ENCODE assay signal across 12 cellular contexts in the genomic region with DNA sequence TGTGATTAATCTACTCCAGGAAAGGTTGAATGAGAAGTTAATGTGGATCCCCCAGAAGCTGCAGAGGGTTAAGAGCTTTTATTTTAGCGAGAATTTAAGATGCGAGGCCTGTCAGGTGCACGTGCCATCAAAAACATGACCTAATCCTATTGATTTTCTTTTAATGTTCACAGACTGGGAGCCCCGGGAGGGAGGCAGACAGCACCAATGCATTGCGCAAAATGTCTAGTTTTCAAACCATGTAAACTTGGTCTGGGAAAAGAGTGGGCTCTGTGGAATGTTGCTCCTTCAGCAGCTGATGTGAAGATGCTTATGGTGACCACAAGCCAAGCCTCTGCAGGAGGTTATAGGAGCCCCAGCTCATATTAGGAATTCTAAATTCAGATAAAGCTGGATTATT.
DNase-seq lines count a peak whose midpoint lies in the region; ATAC-seq and TF ChIP-seq lines count a peak whose summit lies in the region.
"Had no signal": no experiment of that assay in that cellular context is flagged by ENCODE, and none has a peak within 500 bp of the region (broad histone marks: within the 10 kb centered on the region; RNA-seq: fewer than 3 reads in every experiment).

No MANE protein-coding gene starts in this region.

- TF ChIP-seq CTCF in RWPE2 (IDR thresholded peaks at IDR 0.05; ENCODE audit: poor library complexity, severe bottlenecking) = no peak
- TF ChIP-seq CTCF in fibroblast of lung (conservative IDR thresholded peaks at IDR 0.05 in 1 of 2, IDR thresholded peaks at IDR 0.05 in 1 of 2; ENCODE audit: low read depth in 1 of 2, low read length in 2 of 2) = no peak

- peak; percentile 49 for DNase-seq in activated CD8-positive, alpha-beta memory T cell treated with anti-CD3 and anti-CD28 coated beads for 24 hours
- DNase-seq in activated CD8-positive, alpha-beta memory T cell treated with anti-CD3 and anti-CD28 coated beads, Interleukin-2, amount 10 ng/mL, durations not matched to agents 7 days and 5 days = no peak
- no peak for DNase-seq in RWPE2 (ENCODE audit: low spot score)
- peak; percentile 76 to 98 for DNase-seq in fibroblast of lung (ENCODE audit: low read depth in 2 of 2)
- no peak for DNase-seq in 8988T
- no peak for DNase-seq in NCI-H1092 (lab: John Stamatoyannopoulos, UW)
- DNase-seq: MM.1S, NCI-H446 treated with DMSO at 0.1 percent for 48 hours, ovary had no signal

- H3K4me2 ChIP-seq in fibroblast of lung (ENCODE audit: extremely low read depth, insufficient read depth, low read length) (no peak overlapping the region), skeletal muscle satellite cell (ENCODE audit: low read length) (peak overlapping the region; percentile 59)

- no peaks in the 10 kb centered on the region for H3K79me2 ChIP-seq in fibroblast of lung (ENCODE audit: control insufficient read depth, insufficient read depth, low read length)

- H3K4me1 ChIP-seq in RWPE2 (ENCODE audit: insufficient read depth, poor library complexity, severe bottlenecking) (peaks cover 74% of the 10 kb centered on the region), fibroblast of lung (ENCODE audit: control insufficient read depth, extremely low read depth, insufficient read depth, low read length) (peaks cover 30% of the 10 kb centered on the region), skeletal muscle satellite cell (ENCODE audit: control insufficient read depth, insufficient read depth, low read length) (peaks cover 51% of the 10 kb centered on the region)

- no peak overlapping the region for H3K9ac ChIP-seq in fibroblast of lung (ENCODE audit: insufficient read depth, low read length)
- H3K9ac ChIP-seq in skeletal muscle satellite cell (ENCODE audit: low read depth, low read length) = peak overlapping the region; percentile 70

- peaks cover 55% of the 10 kb centered on the region for H3K4me1 Mint-ChIP-seq in activated CD8-positive, alpha-beta memory T cell treated with anti-CD3 and anti-CD28 coated beads, Interleukin-2, amount 10 ng/mL, durations not matched to agents 7 days and 5 days

- H3K27me3 Mint-ChIP-seq in activated CD8-positive, alpha-beta memory T cell treated with anti-CD3 and anti-CD28 coated beads, Interleukin-2, amount 10 ng/mL, durations not matched to agents 7 days and 5 days = no peaks in the 10 kb centered on the region

- H4K20me1 ChIP-seq in fibroblast of lung (ENCODE audit: control insufficient read depth, extremely low read depth, insufficient read depth, low read length) = no peaks in the 10 kb centered on the region

- H2AFZ ChIP-seq in fibroblast of lung (ENCODE audit: low read length) = no peak overlapping the region

- no peak overlapping the region for H3K4me3 Mint-ChIP-seq in activated CD8-positive, alpha-beta memory T cell treated with anti-CD3 and anti-CD28 coated beads, Interleukin-2, amount 10 ng/mL, durations not matched to agents 7 days and 5 days

- peak overlapping the region; percentile 97 for H3K27ac ChIP-seq in RWPE2 (ENCODE audit: poor library complexity, severe bottlenecking)
- peak overlapping the region; percentile 91 for H3K27ac ChIP-seq in fibroblast of lung (ENCODE audit: insufficient read depth, low read length)
- H3K27ac ChIP-seq: ovary had no signal

- H3K4me3 ChIP-seq in RWPE2 (ENCODE audit: severe bottlenecking) (no peak overlapping the region), fibroblast of lung (replicated peaks in 1 of 4; ENCODE audit: control extremely low read depth in 1 of 4, insufficient read depth in 1 of 4, low read depth in 3 of 4, low read length in 4 of 4) (no peak overlapping the region), skeletal muscle satellite cell (ENCODE audit: low read length) (no peak overlapping the region)
- H3K4me3 ChIP-seq: lung, ovary had no signal

- H3K9me3 ChIP-seq in RWPE2 (ENCODE audit: severe bottlenecking) (no peaks in the 10 kb centered on the region), fibroblast of lung (ENCODE audit: control insufficient read depth, insufficient read depth, low read depth, low read length) (no peaks in the 10 kb centered on the region), skeletal muscle satellite cell (replicated peaks; ENCODE audit: low read length) (no peaks in the 10 kb centered on the region)
- H3K9me3 ChIP-seq: ovary had no signal

- no peaks in the 10 kb centered on the region for H3K9me3 Mint-ChIP-seq in activated CD8-positive, alpha-beta memory T cell treated with anti-CD3 and anti-CD28 coated beads, Interleukin-2, amount 10 ng/mL, durations not matched to agents 7 days and 5 days (ENCODE audit: low read depth)

- H3K27me3 ChIP-seq in RWPE2 (ENCODE audit: insufficient read depth, poor library complexity, severe bottlenecking) = no peaks in the 10 kb centered on the region
- H3K27me3 ChIP-seq in fibroblast of lung (ENCODE audit: control insufficient read depth, insufficient read depth, low read length) = no peaks in the 10 kb centered on the region
- H3K27me3 ChIP-seq in skeletal muscle satellite cell (ENCODE audit: control insufficient read depth, insufficient read depth, low read length) = no peaks in the 10 kb centered on the region
- H3K27me3 ChIP-seq: ovary had no signal

- CTCF ChIA-PET in activated CD8-positive, alpha-beta memory T cell treated with anti-CD3 and anti-CD28 coated beads, Interleukin-2, amount 10 ng/mL, durations not matched to agents 7 days and 5 days (lab: Charles Lee) = interaction anchor here (1.1 to 2.7 kb wide), 3 partner anchors 9 to 13 kb away, joined by 3 to 13 read pairs (median 6); no protein-coding TSS in a partner anchor

- no peaks in the 10 kb centered on the region for H3K36me3 Mint-ChIP-seq in activated CD8-positive, alpha-beta memory T cell treated with anti-CD3 and anti-CD28 coated beads, Interleukin-2, amount 10 ng/mL, durations not matched to agents 7 days and 5 days

- no peak overlapping the region for H3K27ac Mint-ChIP-seq in activated CD8-positive, alpha-beta memory T cell treated with anti-CD3 and anti-CD28 coated beads, Interleukin-2, amount 10 ng/mL, durations not matched to agents 7 days and 5 days

- H3K36me3 ChIP-seq in RWPE2 (ENCODE audit: low read depth) (no peaks in the 10 kb centered on the region), fibroblast of lung (ENCODE audit: control insufficient read depth, insufficient read depth, low read length) (no peaks in the 10 kb centered on the region), skeletal muscle satellite cell (ENCODE audit: insufficient read depth, low read length) (no peaks in the 10 kb centered on the region)
- H3K36me3 ChIP-seq: ovary had no signal

- ATAC-seq in activated CD8-positive, alpha-beta memory T cell treated with anti-CD3 and anti-CD28 coated beads, Interleukin-2, amount 10 ng/mL, durations not matched to agents 7 days and 5 days = no peak
- no peak for ATAC-seq in RWPE2 (ENCODE audit: low read depth)
- no peak for ATAC-seq in HG03196 (IDR thresholded peaks at IDR 0.05; ENCODE audit: unreplicated experiment)

Comparison
In these comparisons a context has a peak if more than half of its experiments do, and no peak if none do; other contexts are left out.
1. DNase-seq: peak in activated CD8-positive, alpha-beta memory T cell treated with anti-CD3 and anti-CD28 coated beads for 24 hours (single experiment) and fibroblast of lung (2 of 2); none in activated CD8-positive, alpha-beta memory T cell treated with anti-CD3 and anti-CD28 coated beads, Interleukin-2, amount 10 ng/mL, durations not matched to agents 7 days and 5 days (single experiment), RWPE2 (single experiment), 8988T (single experiment) and NCI-H1092 (single experiment).